ENCODE assay signal across 12 cellular contexts in genomic region chr15:100722551-100723322, GRCh38.
DNase-seq lines count a peak whose midpoint lies in the region; ATAC-seq and TF ChIP-seq lines count a peak whose summit lies in the region.
"Had no signal": no experiment of that assay in that cellular context is flagged by ENCODE, and none has a peak within 500 bp of the region (broad histone marks: within the 10 kb centered on the region; RNA-seq: fewer than 3 reads in every experiment).

No MANE protein-coding gene starts in this region.

- no peaks in the 10 kb centered on the region for H3K36me3 ChIP-seq in BLaER1 treated with 17β-estradiol and CSF1 and Interleukin-3, amounts not matched to agents 10 nM and 100 nM
- H3K36me3 ChIP-seq in RWPE2 (ENCODE audit: low read depth) = no peaks in the 10 kb centered on the region
- H3K36me3 ChIP-seq in gastroesophageal sphincter = no peaks in the 10 kb centered on the region
- no peaks in the 10 kb centered on the region for H3K36me3 ChIP-seq in skeletal muscle satellite cell (ENCODE audit: insufficient read depth, low read length)
- H3K36me3 ChIP-seq: HAP-1 had no signal

- no peak for TF ChIP-seq CTCF in RWPE2 (IDR thresholded peaks at IDR 0.05; ENCODE audit: poor library complexity, severe bottlenecking)
- TF ChIP-seq CTCF in gastroesophageal sphincter (IDR thresholded peaks at IDR 0.05) = no peak
- TF ChIP-seq CTCF in H9 (conservative IDR thresholded peaks at IDR 0.05) = no peak

- no peaks in the 10 kb centered on the region for H4K20me1 ChIP-seq in BLaER1 treated with 17β-estradiol and CSF1 and Interleukin-3, amounts not matched to agents 10 nM and 100 nM
- H4K20me1 ChIP-seq in H9 (ENCODE audit: control insufficient read depth, insufficient read depth, insufficient read length) = no peaks in the 10 kb centered on the region

- no peak overlapping the region for H3K4me3 Mint-ChIP-seq in H9
- H3K4me3 Mint-ChIP-seq in activated CD4-positive, alpha-beta memory T cell treated with anti-CD3 and anti-CD28 coated beads, Interleukin-2, amount 10 ng/mL, durations not matched to agents 7 days and 5 days = no peak overlapping the region
- H3K4me3 Mint-ChIP-seq: activated naive CD4-positive, alpha-beta T cell treated with anti-CD3 and anti-CD28 coated beads, Interleukin-2, amount 50 U/mL, for 24 hours had no signal

- H3K27me3 Mint-ChIP-seq in H9 (ENCODE audit: low read depth) = peaks cover 8% of the 10 kb centered on the region
- peaks cover 4% of the 10 kb centered on the region for H3K27me3 Mint-ChIP-seq in activated CD4-positive, alpha-beta memory T cell treated with anti-CD3 and anti-CD28 coated beads, Interleukin-2, amount 10 ng/mL, durations not matched to agents 7 days and 5 days
- H3K27me3 Mint-ChIP-seq: activated naive CD4-positive, alpha-beta T cell treated with anti-CD3 and anti-CD28 coated beads, Interleukin-2, amount 50 U/mL, for 24 hours had no signal

- no peak overlapping the region for H3T11ph ChIP-seq in H9 (ENCODE audit: low read length)

- H3K9ac ChIP-seq in BLaER1 treated with 17β-estradiol and CSF1 and Interleukin-3, amounts not matched to agents 10 nM and 100 nM = no peak overlapping the region
- H3K9ac ChIP-seq in skeletal muscle satellite cell (ENCODE audit: low read depth, low read length) (peak overlapping the region; percentile 74), H9 (ENCODE audit: extremely low read depth, insufficient read length, low read length) (no peak overlapping the region)

- CTCF ChIA-PET in activated CD4-positive, alpha-beta memory T cell treated with anti-CD3 and anti-CD28 coated beads, Interleukin-2, amount 10 ng/mL, durations not matched to agents 7 days and 5 days (lab: Charles Lee) = no interaction called here

- no peak overlapping the region for H2BK12ac ChIP-seq in H9 (ENCODE audit: insufficient read length, low read depth, low read length)

- H3K36me3 Mint-ChIP-seq in H9 (ENCODE audit: insufficient read depth in 1 of 3, low read depth in 3 of 3) = no peaks in the 10 kb centered on the region; a peak in 1 of 7 replicates
- no peaks in the 10 kb centered on the region for H3K36me3 Mint-ChIP-seq in activated CD4-positive, alpha-beta memory T cell treated with anti-CD3 and anti-CD28 coated beads, Interleukin-2, amount 10 ng/mL, durations not matched to agents 7 days and 5 days (ENCODE audit: low read depth)
- H3K36me3 Mint-ChIP-seq: activated naive CD4-positive, alpha-beta T cell treated with anti-CD3 and anti-CD28 coated beads, Interleukin-2, amount 50 U/mL, for 24 hours had no signal

- H3K56ac ChIP-seq in H9 (ENCODE audit: insufficient read length, low read depth, low read length) = no peak overlapping the region

- no peak overlapping the region for H2AFZ ChIP-seq in H9 (ENCODE audit: low read length)

- no peak overlapping the region for H4K5ac ChIP-seq in H9 (ENCODE audit: insufficient read length, low read depth, low read length)

- H2BK15ac ChIP-seq in H9 (ENCODE audit: low read depth, low read length) = no peak overlapping the region

- H2BK120ac ChIP-seq in H9 (ENCODE audit: low read depth, low read length, poor library complexity, severe bottlenecking) = no peak overlapping the region

- TF ChIP-seq POLR2A in gastroesophageal sphincter (IDR thresholded peaks at IDR 0.05) = no peak

- no peaks in the 10 kb centered on the region for H3K27me3 ChIP-seq in BLaER1 treated with 17β-estradiol and CSF1 and Interleukin-3, amounts not matched to agents 10 nM and 100 nM
- H3K27me3 ChIP-seq in RWPE2 (ENCODE audit: insufficient read depth, poor library complexity, severe bottlenecking) (no peaks in the 10 kb centered on the region), gastroesophageal sphincter (no peaks in the 10 kb centered on the region), skeletal muscle satellite cell (ENCODE audit: control insufficient read depth, insufficient read depth, low read length) (no peaks in the 10 kb centered on the region), H9 (ENCODE audit: insufficient read depth, low read length) (no peaks in the 10 kb centered on the region)

- no peak overlapping the region for H4K91ac ChIP-seq in H9 (ENCODE audit: insufficient read length, low read depth, low read length)

- no peak overlapping the region for H3K4me3 ChIP-seq in BLaER1 treated with 17β-estradiol and CSF1 and Interleukin-3, amounts not matched to agents 10 nM and 100 nM
- H3K4me3 ChIP-seq in RWPE2 (ENCODE audit: severe bottlenecking) (no peak overlapping the region), gastroesophageal sphincter (no peak overlapping the region), skeletal muscle satellite cell (ENCODE audit: low read length) (no peak overlapping the region)
- H3K4me3 ChIP-seq: HAP-1 had no signal

- H3K9me3 ChIP-seq in BLaER1 treated with 17β-estradiol and CSF1 and Interleukin-3, amounts not matched to agents 10 nM and 100 nM (replicated peaks in 1 of 11) = no peaks in the 10 kb centered on the region
- H3K9me3 ChIP-seq in RWPE2 (ENCODE audit: severe bottlenecking) (no peaks in the 10 kb centered on the region), gastroesophageal sphincter (no peaks in the 10 kb centered on the region), skeletal muscle satellite cell (replicated peaks; ENCODE audit: low read length) (no peaks in the 10 kb centered on the region), H9 (ENCODE audit: control insufficient read depth, low read depth, low read length) (no peaks in the 10 kb centered on the region)
- H3K9me3 ChIP-seq: HAP-1 had no signal

- H3K4me1 Mint-ChIP-seq in H9 = peaks cover 3 to 10% of the 10 kb centered on the region in 2 experiments
- no peaks in the 10 kb centered on the region for H3K4me1 Mint-ChIP-seq in activated CD4-positive, alpha-beta memory T cell treated with anti-CD3 and anti-CD28 coated beads, Interleukin-2, amount 10 ng/mL, durations not matched to agents 7 days and 5 days
- H3K4me1 Mint-ChIP-seq: activated naive CD4-positive, alpha-beta T cell treated with anti-CD3 and anti-CD28 coated beads, Interleukin-2, amount 50 U/mL, for 24 hours had no signal

- H3K14ac ChIP-seq in H9 (ENCODE audit: insufficient read depth, low read length) = no peak overlapping the region

- POLR2A ChIA-PET in activated CD4-positive, alpha-beta memory T cell treated with anti-CD3 and anti-CD28 coated beads, Interleukin-2, amount 10 ng/mL, durations not matched to agents 7 days and 5 days (lab: Charles Lee) = no interaction called here

- no peak overlapping the region for H3K23ac ChIP-seq in H9 (ENCODE audit: insufficient read length, low read depth, low read length)

- H4K8ac ChIP-seq in H9 (replicated peaks; ENCODE audit: insufficient read length, low read depth, low read length) = no peak overlapping the region

- no peak overlapping the region for H3K4ac ChIP-seq in H9 (ENCODE audit: low read depth, low read length)

- H3K23me2 ChIP-seq in H9 (ENCODE audit: insufficient read length, low read depth, low read length, poor library complexity, severe bottlenecking) = no peaks in the 10 kb centered on the region

- no peak for TF ChIP-seq EP300 in gastroesophageal sphincter (IDR thresholded peaks at IDR 0.05)

- no peak for ATAC-seq in RWPE2 (ENCODE audit: low read depth)
- ATAC-seq in gastroesophageal sphincter = no peak

- no peak overlapping the region for H3K18ac ChIP-seq in H9 (ENCODE audit: insufficient read length, low read depth, low read length)

- H2AK5ac ChIP-seq in H9 (ENCODE audit: insufficient read length, low read length) = no peak overlapping the region

- DNase-seq in RWPE2 (ENCODE audit: low spot score) (no peak), D341Med (ENCODE audit: low spot score) (no peak), NCI-H1694 (lab: John Stamatoyannopoulos, UW) (no peak), H9 (no peak)
- DNase-seq in activated CD4-positive, alpha-beta memory T cell treated with anti-CD3 and anti-CD28 coated beads, Interleukin-2, amount 10 ng/mL, durations not matched to agents 7 days and 5 days = no peak
- DNase-seq: NCI-H446 treated with DMSO at 0.1 percent for 48 hours, RPMI8226 had no signal

- peak overlapping the region in 7 of 11 experiments; percentile 33 to 80 (median 54); a peak in 10 of 22 replicates for H3K27ac ChIP-seq in BLaER1 treated with 17β-estradiol and CSF1 and Interleukin-3, amounts not matched to agents 10 nM and 100 nM
- H3K27ac ChIP-seq in RWPE2 (ENCODE audit: poor library complexity, severe bottlenecking) (peak overlapping the region; percentile 100), gastroesophageal sphincter (peak overlapping the region in 3 of 4 donors; percentile 74 to 80 (median 75)), H9 (ENCODE audit: insufficient read length, low read depth, low read length) (no peak overlapping the region)

- no peaks in the 10 kb centered on the region; a peak in 2 of 5 replicates for H3K9me3 Mint-ChIP-seq in H9
- no peaks in the 10 kb centered on the region for H3K9me3 Mint-ChIP-seq in activated CD4-positive, alpha-beta memory T cell treated with anti-CD3 and anti-CD28 coated beads, Interleukin-2, amount 10 ng/mL, durations not matched to agents 7 days and 5 days
- H3K9me3 Mint-ChIP-seq: activated naive CD4-positive, alpha-beta T cell treated with anti-CD3 and anti-CD28 coated beads, Interleukin-2, amount 50 U/mL, for 24 hours had no signal

- H3K79me2 ChIP-seq in H9 (ENCODE audit: insufficient read depth, low read length) = no peaks in the 10 kb centered on the region

- WGBS in gastroesophageal sphincter (ENCODE audit: low coverage in 1 of 2), 2 donors = 50 to 78% methylated on average over 2 to 3 of the region's 3 CpGs
- no CpG with 5 or more reads among the region's 3 CpGs for WGBS in H9 (ENCODE audit: extremely low coverage, insufficient read length, low lambda C conversion rate)

- H3K79me1 ChIP-seq in H9 (ENCODE audit: insufficient read depth, low read depth, low read length, poor library complexity, severe bottlenecking) = no peaks in the 10 kb centered on the region

- H2BK20ac ChIP-seq in H9 (ENCODE audit: low read depth, low read length, poor library complexity, severe bottlenecking) = no peak overlapping the region

- peaks cover 23 to 52% (median 42%) of the 10 kb centered on the region in 10 experiments for H3K4me1 ChIP-seq in BLaER1 treated with 17β-estradiol and CSF1 and Interleukin-3, amounts not matched to agents 10 nM and 100 nM
- H3K4me1 ChIP-seq in RWPE2 (ENCODE audit: insufficient read depth, poor library complexity, severe bottlenecking) (peaks cover 49% of the 10 kb centered on the region), gastroesophageal sphincter (peaks cover 0 to 12% (median 6%) of the 10 kb centered on the region in 3 donors), skeletal muscle satellite cell (ENCODE audit: control insufficient read depth, insufficient read depth, low read length) (peaks cover 64% of the 10 kb centered on the region), H9 (ENCODE audit: insufficient read depth, low read length) (peaks cover 3% of the 10 kb centered on the region; the same call in 1 of the 2 replicates)
- H3K4me1 ChIP-seq: HAP-1 had no signal

- no peak overlapping the region for H2BK5ac ChIP-seq in H9 (ENCODE audit: insufficient read length, low read length)

- peak overlapping the region in 8 of 11 experiments; percentile 41 to 82 (median 59); a peak in 14 of 22 replicates for H3K4me2 ChIP-seq in BLaER1 treated with 17β-estradiol and CSF1 and Interleukin-3, amounts not matched to agents 10 nM and 100 nM
- H3K4me2 ChIP-seq in skeletal muscle satellite cell (ENCODE audit: low read length) = peak overlapping the region; percentile 75
- no peak overlapping the region for H3K4me2 ChIP-seq in H9 (ENCODE audit: insufficient read depth, insufficient read length, low read length)

- H3K27ac Mint-ChIP-seq in H9 = no peak overlapping the region
- no peak overlapping the region for H3K27ac Mint-ChIP-seq in activated CD4-positive, alpha-beta memory T cell treated with anti-CD3 and anti-CD28 coated beads, Interleukin-2, amount 10 ng/mL, durations not matched to agents 7 days and 5 days
- H3K27ac Mint-ChIP-seq: activated naive CD4-positive, alpha-beta T cell treated with anti-CD3 and anti-CD28 coated beads, Interleukin-2, amount 50 U/mL, for 24 hours had no signal
